17 cellular contexts compared by ENCODE assay signal in the genomic region with DNA sequence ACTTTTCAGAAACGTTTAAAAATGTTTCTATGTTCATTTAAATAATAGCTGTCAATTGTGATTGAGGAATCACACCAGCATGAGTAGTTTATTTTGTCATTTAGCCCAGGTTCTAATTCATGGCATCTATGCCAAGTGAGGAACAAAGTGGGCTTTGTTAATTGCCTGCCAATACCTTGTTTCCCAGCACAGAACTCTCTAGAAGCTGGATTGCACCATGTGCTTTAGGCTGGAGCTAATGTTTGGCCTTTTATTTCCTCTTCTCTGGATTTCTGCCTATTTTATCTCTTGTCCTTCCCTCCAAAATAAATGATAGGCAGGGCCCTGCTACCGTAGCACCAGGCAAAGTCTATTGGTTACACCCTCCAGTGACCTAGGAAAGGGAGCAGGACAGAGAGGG.
"Had no signal": no experiment of that assay in that cellular context is flagged by ENCODE, and none has a peak within 500 bp of the region (broad histone marks: within the 10 kb centered on the region; RNA-seq: fewer than 3 reads in every experiment).

No MANE protein-coding gene starts in this region.

- H3K4me1 ChIP-seq: heart left ventricle, sigmoid colon, stomach, transverse colon had no signal

- H3K27ac ChIP-seq: coronary artery, heart left ventricle, neutrophil, sigmoid colon, skin epidermis, stomach, thoracic aorta, transverse colon had no signal

- H3K27me3 ChIP-seq: heart left ventricle, neutrophil, sigmoid colon, stomach, transverse colon had no signal

- H3K36me3 ChIP-seq: heart left ventricle, neutrophil, sigmoid colon, stomach, thoracic aorta, transverse colon had no signal

- ATAC-seq: heart left ventricle; mucosa of descending colon; naive thymus-derived CD8-positive, alpha-beta T cell had no signal

- DNase-seq: effector CD4-positive, alpha-beta T cell; heart left ventricle; hypothalamus; kidney glomerular epithelial cell; mucosa of descending colon; naive thymus-derived CD8-positive, alpha-beta T cell; posterior cingulate gyrus; sigmoid colon; stimulated activated CD4-positive, alpha-beta T cell treated with anti-CD3 and anti-CD28 coated beads, Interleukin-2, amount 100 ng/mL, for 24 hours; stimulated activated naive CD4-positive, alpha-beta T cell; stomach; substantia nigra; transverse colon had no signal

- H3K4me3 ChIP-seq: coronary artery, heart left ventricle, mucosa of descending colon, sigmoid colon, skin epidermis, stomach, thoracic aorta, transverse colon had no signal

- H3K9me3 ChIP-seq: heart left ventricle, mucosa of descending colon, neutrophil, sigmoid colon, thoracic aorta, transverse colon had no signal
